2 cellular contexts compared by ENCODE assay signal in genomic region chr2:101734511-101735165, GRCh38.
TF ChIP-seq lines count a peak whose summit lies in the region.

No MANE protein-coding gene starts in this region.

TF ChIP-seq in A549, 52 proteins besides CTCF, POLR2A, EP300 and RAD21:
- TF ChIP-seq MAFK (IDR thresholded peaks at IDR 0.05; ENCODE audit: partially characterized antibody), result no peak
- TF ChIP-seq REST (IDR thresholded peaks at IDR 0.05), result no peak

TF ChIP-seq in IMR-90, 13 proteins besides CTCF, POLR2A, EP300 and RAD21:
- TF ChIP-seq RFX5 (IDR thresholded peaks at IDR 0.05; ENCODE audit: low read depth, low read length) (no peak), FOS (IDR thresholded peaks at IDR 0.05; ENCODE audit: low read depth, low read length) (no peak), CEBPB (IDR thresholded peaks at IDR 0.05; ENCODE audit: low read depth, low read length) (no peak), ELK1 (IDR thresholded peaks at IDR 0.05; ENCODE audit: borderline replicate concordance, low read depth, low read length) (no peak), BHLHE40 (IDR thresholded peaks at IDR 0.05; ENCODE audit: low read depth, low read length) (no peak), CHD1 (IDR thresholded peaks at IDR 0.05; ENCODE audit: low read depth, low read length) (no peak), MAFK (IDR thresholded peaks at IDR 0.05; ENCODE audit: low read depth, low read length) (no peak), MXI1 (IDR thresholded peaks at IDR 0.05; ENCODE audit: borderline replicate concordance, low read depth, low read length) (no peak), NFE2L2 (IDR thresholded peaks at IDR 0.05; ENCODE audit: low read depth, low read length) (no peak), USF2 (IDR thresholded peaks at IDR 0.05; ENCODE audit: low read depth, low read length) (no peak)
